20 cellular contexts compared by ENCODE assay signal in genomic region chr16:51621610-51622009, GRCh38.
"Had no signal": no experiment of that assay in that cellular context is flagged by ENCODE, and none has a peak within 500 bp of the region (broad histone marks: within the 10 kb centered on the region; RNA-seq: fewer than 3 reads in every experiment).

No MANE protein-coding gene starts in this region.

- H3K27ac Mint-ChIP-seq: activated CD4-positive, alpha-beta T cell treated with anti-CD3 and anti-CD28 coated beads, Interleukin-2, amount 10 ng/mL, durations not matched to agents 7 days and 5 days; activated naive CD8-positive, alpha-beta T cell; activated T-cell treated with anti-CD3 and anti-CD28 coated beads, Interleukin-2, amount 50 U/mL, for 72 hours; naive B cell; stimulated activated naive CD8-positive, alpha-beta T cell treated with anti-CD3 and anti-CD28 coated beads, Interleukin-15, amount 100 ng/mL, for 72 hours; T-helper 17 cell; type B pancreatic cell had no signal

- H3K27me3 ChIP-seq: gastroesophageal sphincter, heart right ventricle, ovary, sigmoid colon, spleen had no signal

- H3K4me3 Mint-ChIP-seq: activated CD4-positive, alpha-beta T cell treated with anti-CD3 and anti-CD28 coated beads, Interleukin-2, amount 10 ng/mL, durations not matched to agents 7 days and 5 days; activated naive CD8-positive, alpha-beta T cell; activated T-cell treated with anti-CD3 and anti-CD28 coated beads, Interleukin-2, amount 50 U/mL, for 72 hours; naive B cell; stimulated activated naive CD8-positive, alpha-beta T cell treated with anti-CD3 and anti-CD28 coated beads, Interleukin-15, amount 100 ng/mL, for 72 hours; T-helper 17 cell; type B pancreatic cell had no signal

- ATAC-seq: activated T-cell treated with anti-CD3 and anti-CD28 coated beads, Interleukin-2, amount 50 U/mL, for 72 hours; gastroesophageal sphincter; heart right ventricle; left cardiac atrium; stimulated activated naive CD8-positive, alpha-beta T cell treated with anti-CD3 and anti-CD28 coated beads, Interleukin-15, amount 100 ng/mL, for 72 hours; T-helper 17 cell had no signal

- H3K27me3 Mint-ChIP-seq: activated CD4-positive, alpha-beta T cell treated with anti-CD3 and anti-CD28 coated beads, Interleukin-2, amount 10 ng/mL, durations not matched to agents 7 days and 5 days; naive B cell; stimulated activated naive CD8-positive, alpha-beta T cell treated with anti-CD3 and anti-CD28 coated beads, Interleukin-15, amount 100 ng/mL, for 72 hours; T-helper 17 cell had no signal

- H3K27ac ChIP-seq: epithelial cell of prostate, gastroesophageal sphincter, heart right ventricle, ovary, sigmoid colon, spleen had no signal

- H3K4me1 ChIP-seq: gastroesophageal sphincter, heart right ventricle, sigmoid colon, spleen had no signal

- H3K4me1 Mint-ChIP-seq: activated CD4-positive, alpha-beta T cell treated with anti-CD3 and anti-CD28 coated beads, Interleukin-2, amount 10 ng/mL, durations not matched to agents 7 days and 5 days; naive B cell; stimulated activated naive CD8-positive, alpha-beta T cell treated with anti-CD3 and anti-CD28 coated beads, Interleukin-15, amount 100 ng/mL, for 72 hours; T-helper 17 cell had no signal

- H3K36me3 Mint-ChIP-seq: naive B cell, type B pancreatic cell had no signal

- H3K36me3 ChIP-seq: gastroesophageal sphincter, heart right ventricle, ovary, sigmoid colon, spleen had no signal

- H3K4me3 ChIP-seq: gastroesophageal sphincter, heart right ventricle, lung, ovary, sigmoid colon, spleen had no signal

- DNase-seq: activated CD4-positive, alpha-beta T cell treated with anti-CD3 and anti-CD28 coated beads, Interleukin-2, amount 10 ng/mL, durations not matched to agents 7 days and 5 days; activated CD8-positive, alpha-beta memory T cell treated with anti-CD3 and anti-CD28 coated beads, Interleukin-2, amount 50 U/mL, for 48 hours; activated gamma-delta T cell; activated T-cell treated with anti-CD3 and anti-CD28 coated beads, Interleukin-2, amount 50 U/mL, for 72 hours; amygdala; cerebellar nuclear complex; effector CD8-positive, alpha-beta T cell; heart right ventricle; left cardiac atrium; naive B cell; ovary; sigmoid colon; spleen; stimulated activated naive CD8-positive, alpha-beta T cell treated with anti-CD3 and anti-CD28 coated beads, Interleukin-15, amount 100 ng/mL, for 72 hours; T-helper 17 cell had no signal
